ENCODE assay signal across 37 cellular contexts in genomic region chr5:168675883-168676408, GRCh38.
DNase-seq lines count a peak whose midpoint lies in the region; ATAC-seq, FAIRE-seq and TF ChIP-seq lines count a peak whose summit lies in the region.
"Had no signal": no experiment of that assay in that cellular context is flagged by ENCODE, and none has a peak within 500 bp of the region (broad histone marks: within the 10 kb centered on the region; RNA-seq: fewer than 3 reads in every experiment).

No MANE protein-coding gene starts in this region.

- TF ChIP-seq POLR2A in spleen (IDR thresholded peaks at IDR 0.05): no peak

- peaks cover 4% of the 10 kb centered on the region for H3K4me1 Mint-ChIP-seq in type B pancreatic cell (ENCODE audit: unreplicated experiment)
- H3K4me1 Mint-ChIP-seq: B cell; CD14-positive monocyte; CD4-positive, alpha-beta memory T cell; CD4-positive, CD25-positive, alpha-beta regulatory T cell had no signal

- H2AFZ ChIP-seq in SK-N-SH (ENCODE audit: low read depth): no peak overlapping the region

- H3K9me3 ChIP-seq in HEK293 (ENCODE audit: control insufficient read depth, insufficient read depth, low read depth, low read length): no peaks in the 10 kb centered on the region
- no peaks in the 10 kb centered on the region for H3K9me3 ChIP-seq in spleen
- no peaks in the 10 kb centered on the region for H3K9me3 ChIP-seq in SJCRH30 (replicated peaks)
- H3K9me3 ChIP-seq in SK-N-SH: no peaks in the 10 kb centered on the region
- H3K9me3 ChIP-seq: A549; BE2C; BLaER1; BLaER1 treated with 17β-estradiol and CSF1 and Interleukin-3, amounts not matched to agents 10 nM and 100 nM; Caco-2 had no signal

- TF ChIP-seq RAD21 in SK-N-SH (IDR thresholded peaks at IDR 0.05; ENCODE audit: low read length): no peak

- peaks cover 3% of the 10 kb centered on the region for H3K36me3 Mint-ChIP-seq in type B pancreatic cell
- H3K36me3 Mint-ChIP-seq: CD14-positive monocyte; CD4-positive, alpha-beta memory T cell; CD4-positive, CD25-positive, alpha-beta regulatory T cell; CD8-positive, alpha-beta memory T cell; CD8-positive, alpha-beta T cell had no signal

- CTCF ChIA-PET in HEK293 (lab: Yijun Ruan, JAX): interaction anchor here (0.6 kb wide), 2 partner anchors 30 to 287 kb away, joined by 4 to 7 read pairs; no protein-coding TSS in a partner anchor
- CTCF ChIA-PET in SK-N-SH (lab: Yijun Ruan, JAX): interaction anchor here (1.4 kb wide), 1 partner anchor 311 kb away, joined by 3 read pairs; no protein-coding TSS in a partner anchor

- H3F3A ChIP-seq in SK-N-SH (replicated peaks; ENCODE audit: insufficient read depth): no peaks in the 10 kb centered on the region

- no peaks in the 10 kb centered on the region for H4K20me1 ChIP-seq in SK-N-SH (ENCODE audit: insufficient read depth)
- H4K20me1 ChIP-seq: BLaER1 had no signal

- no peaks in the 10 kb centered on the region for H3K79me2 ChIP-seq in SK-N-SH (ENCODE audit: insufficient read depth)

- H3K4me3 ChIP-seq in HEK293 (ENCODE audit: low read depth, low read length) (no peak overlapping the region), spleen (no peak overlapping the region), SJCRH30 (no peak overlapping the region), SK-N-SH (ENCODE audit: low read depth in 2 of 2, low read length in 1 of 2) (no peak overlapping the region)
- H3K4me3 ChIP-seq: A549; BLaER1; BLaER1 treated with 17β-estradiol and CSF1 and Interleukin-3, amounts not matched to agents 10 nM and 100 nM had no signal

- peaks cover 5% of the 10 kb centered on the region for H3K27me3 Mint-ChIP-seq in type B pancreatic cell
- H3K27me3 Mint-ChIP-seq: B cell; CD4-positive, alpha-beta T cell; CD4-positive, CD25-positive, alpha-beta regulatory T cell had no signal

- H3K27ac ChIP-seq in HEK293 (ENCODE audit: extremely low read depth, low read depth, low read length) (no peak overlapping the region), spleen (no peak overlapping the region), SJCRH30 (no peak overlapping the region), SK-N-SH (ENCODE audit: low read depth in 2 of 2, low read length in 1 of 2) (no peak overlapping the region; a peak in 1 of 4 replicates)
- H3K27ac ChIP-seq: 22Rv1; A549; BLaER1; BLaER1 treated with 17β-estradiol and CSF1 and Interleukin-3, amounts not matched to agents 10 nM and 100 nM; C4-2B had no signal

- FAIRE-seq in HTR-8/SVneo (lab: Jason Lieb, UNC): peak; percentile 33
- FAIRE-seq: A204.1, A549, D721Med had no signal

- intact Hi-C loops in spleen (cut with DNase I; ENCODE audit: low total_unique reads): loop anchor here (5.0 to 10.0 kb wide), 2 partner anchors 626 to 909 kb away; partner anchors contain the start of genes SLIT3 and SPDL1

- H3K4me2 ChIP-seq in SK-N-SH: no peak overlapping the region
- H3K4me2 ChIP-seq: A549; BLaER1; BLaER1 treated with 17β-estradiol and CSF1 and Interleukin-3, amounts not matched to agents 10 nM and 100 nM had no signal

- H3K27me3 ChIP-seq in spleen (replicated peaks in 1 of 7) (no peaks in the 10 kb centered on the region), SJCRH30 (no peaks in the 10 kb centered on the region), SK-N-SH (ENCODE audit: insufficient read depth) (no peaks in the 10 kb centered on the region)
- H3K27me3 ChIP-seq: BE2C; BLaER1; BLaER1 treated with 17β-estradiol and CSF1 and Interleukin-3, amounts not matched to agents 10 nM and 100 nM had no signal

- TF ChIP-seq CTCF in HEK293 (tag by site-specific recombination; IDR thresholded peaks at IDR 0.05) (no peak), spleen (IDR thresholded peaks at IDR 0.05 in 8 of 11, conservative IDR thresholded peaks at IDR 0.05 in 3 of 11) (no peak), type B pancreatic cell (conservative IDR thresholded peaks at IDR 0.05) (no peak), SK-N-SH (IDR thresholded peaks at IDR 0.05) (no peak)

- H3K4me1 ChIP-seq in HEK293 (ENCODE audit: control insufficient read depth, insufficient read depth, low read length) (no peaks in the 10 kb centered on the region), spleen (peaks cover 8 to 21% (median 18%) of the 10 kb centered on the region in 6 donors), SJCRH30 (no peaks in the 10 kb centered on the region), SK-N-SH (ENCODE audit: control insufficient read depth in 1 of 2, insufficient read depth in 2 of 2, low read depth in 1 of 2, low read length in 1 of 2) (peaks cover 0 to 14% of the 10 kb centered on the region in 2 experiments; a peak in 1 of 4 replicates)
- H3K4me1 ChIP-seq: A549; BLaER1; BLaER1 treated with 17β-estradiol and CSF1 and Interleukin-3, amounts not matched to agents 10 nM and 100 nM had no signal

- DNase-seq in HTR-8/SVneo (ENCODE audit: insufficient read length, low spot score): no peak
- DNase-seq in spleen: peak; percentile 1
- DNase-seq in type B pancreatic cell (ENCODE audit: extremely low spot score, unreplicated experiment): no peak
- DNase-seq in SJCRH30: no peak
- no peak for DNase-seq in SK-N-SH
- DNase-seq in cerebellar cortex (ENCODE audit: low spot score): no peak
- DNase-seq: 8988T; ACHN; AML-193; BE2C; C1 segment of cervical spinal cord; Caco-2; Calu3; CD4-positive, alpha-beta memory T cell; CD4-positive, alpha-beta T cell; CD4-positive, CD25-positive, alpha-beta regulatory T cell; CD8-positive, alpha-beta memory T cell; CD8-positive, alpha-beta T cell; COR-L47; DMS 273 treated with DMSO at 0.1 percent for 48 hours; DMS153; DMS53; DMS79; DMS79 treated with DMSO at 0.1 percent for 48 hours; DND-41; EL had no signal

- no peaks in the 10 kb centered on the region for H3K9me2 ChIP-seq in SK-N-SH

- H3K36me3 ChIP-seq in HEK293 (ENCODE audit: control insufficient read depth in 2 of 2, insufficient read depth in 1 of 2, low read length in 2 of 2) (no peaks in the 10 kb centered on the region), spleen (peaks cover 0 to 4% (median 0%) of the 10 kb centered on the region in 6 donors), SJCRH30 (no peaks in the 10 kb centered on the region), SK-N-SH (replicated peaks in 1 of 2; ENCODE audit: control insufficient read depth in 1 of 2, insufficient read depth in 2 of 2, low read length in 1 of 2) (peaks cover 0 to 63% of the 10 kb centered on the region in 2 experiments)
- H3K36me3 ChIP-seq: BLaER1; BLaER1 treated with 17β-estradiol and CSF1 and Interleukin-3, amounts not matched to agents 10 nM and 100 nM had no signal

- no peak overlapping the region for H3K4me3 Mint-ChIP-seq in type B pancreatic cell
- H3K4me3 Mint-ChIP-seq: B cell; CD14-positive monocyte; CD4-positive, alpha-beta memory T cell; CD4-positive, alpha-beta T cell; CD4-positive, CD25-positive, alpha-beta regulatory T cell; CD8-positive, alpha-beta memory T cell; CD8-positive, alpha-beta T cell had no signal

- POLR2A ChIA-PET in HEK293 (lab: Yijun Ruan, JAX) (no interaction called here), SK-N-SH (lab: Yijun Ruan, JAX) (interaction anchor here (0.7 kb wide), 1 partner anchor 1009 kb away, joined by 3 read pairs; no protein-coding TSS in a partner anchor)

- ATAC-seq in HG03135 (IDR thresholded peaks at IDR 0.05; ENCODE audit: unreplicated experiment): no peak
- ATAC-seq: A549; CD8-positive, alpha-beta T cell had no signal

- H3K9me3 Mint-ChIP-seq in type B pancreatic cell: no peaks in the 10 kb centered on the region
- H3K9me3 Mint-ChIP-seq: CD14-positive monocyte; CD4-positive, alpha-beta memory T cell; CD4-positive, alpha-beta T cell; CD8-positive, alpha-beta memory T cell; CD8-positive, alpha-beta T cell had no signal

- H3K9ac ChIP-seq in SK-N-SH: no peak overlapping the region
- H3K9ac ChIP-seq: BLaER1; BLaER1 treated with 17β-estradiol and CSF1 and Interleukin-3, amounts not matched to agents 10 nM and 100 nM had no signal

- TF ChIP-seq EP300 in SK-N-SH (IDR thresholded peaks at IDR 0.05; ENCODE audit: borderline replicate concordance in 1 of 2, low read depth in 1 of 2, low read length in 1 of 2): no peak

- 81 to 96% (median 83%) methylated on average over 2 of the region's 2 CpGs for WGBS in spleen, 5 donors
- 96% methylated on average over 2 of the region's 2 CpGs for whole genome bisulfite sequencing in SK-N-SH (ENCODE audit: low lambda C conversion rate)

- peak overlapping the region; percentile 29 for H3K27ac Mint-ChIP-seq in type B pancreatic cell
- H3K27ac Mint-ChIP-seq: B cell; CD4-positive, alpha-beta T cell; CD8-positive, alpha-beta memory T cell; CD8-positive, alpha-beta T cell had no signal

TF ChIP-seq in HEK293, 187 proteins besides CTCF, POLR2A, EP300 and RAD21 (continues in another document):
- TF ChIP-seq ZNF366 (tag by site-specific recombination; conservative IDR thresholded peaks at IDR 0.05) (peak; percentile 86), ZNF202 (tag by site-specific recombination; IDR thresholded peaks at IDR 0.05; ENCODE audit: borderline replicate concordance) (no peak), ZNF350 (tag by site-specific recombination; IDR thresholded peaks at IDR 0.05) (no peak), ZNF23 (tag by site-specific recombination; IDR thresholded peaks at IDR 0.05; ENCODE audit: borderline replicate concordance) (no peak)

TF ChIP-seq in SK-N-SH, 30 proteins besides CTCF, POLR2A, EP300 and RAD21:
- TF ChIP-seq YY1 (IDR thresholded peaks at IDR 0.05; ENCODE audit: low read depth): no peak
- no peak for TF ChIP-seq GATA2 (CRISPR knock-in tag; IDR thresholded peaks at IDR 0.05)
- TF ChIP-seq RXRA (IDR thresholded peaks at IDR 0.05; ENCODE audit: borderline replicate concordance, low read depth): no peak
- no peak for TF ChIP-seq FOSL2 (IDR thresholded peaks at IDR 0.05; ENCODE audit: borderline replicate concordance, low read depth)
- no peak for TF ChIP-seq FOXJ3 (CRISPR knock-in tag; IDR thresholded peaks at IDR 0.05)
- TF ChIP-seq POLR2AphosphoS5 (IDR thresholded peaks at IDR 0.05; ENCODE audit: low read depth, low read length): no peak
- no peak for TF ChIP-seq JUND (IDR thresholded peaks at IDR 0.05)
